15 cellular contexts compared by ENCODE assay signal in the genomic region with DNA sequence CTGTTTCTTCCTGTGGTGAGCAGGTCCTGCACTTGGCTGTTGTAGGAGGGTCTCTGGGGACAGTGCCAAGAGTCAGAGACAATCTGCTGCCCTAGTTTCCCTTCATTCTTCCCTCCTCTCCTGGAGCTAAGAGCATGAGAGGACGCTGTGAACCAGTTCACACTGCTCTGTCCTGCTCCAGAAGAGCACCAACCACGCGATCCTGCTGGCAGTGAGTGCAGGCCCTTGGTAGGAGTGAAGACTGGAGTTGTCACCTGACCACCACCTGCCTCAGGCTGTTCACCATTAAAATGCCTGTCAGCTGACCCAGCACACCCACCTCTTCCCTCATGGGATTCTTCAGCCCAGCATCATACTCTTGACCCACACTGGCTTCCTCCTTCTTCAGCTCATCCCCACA. TPM values are rescaled to one million over a fixed set of nuclear protein-coding genes. Genes with fewer than 3 reads are reported as not detected.
DNase-seq lines count a peak whose midpoint lies in the region; ATAC-seq and TF ChIP-seq lines count a peak whose summit lies in the region.
"Had no signal": no experiment of that assay in that cellular context is flagged by ENCODE, and none has a peak within 500 bp of the region (broad histone marks: within the 10 kb centered on the region; RNA-seq: fewer than 3 reads in every experiment).

No MANE protein-coding gene starts in this region.

- no CpG with 5 or more reads among the region's 3 CpGs for WGBS in neuronal stem cell (ENCODE audit: extremely low coverage in 2 of 2, insufficient read length in 2 of 2, insufficient replicate concordance in 1 of 2), 2 donors
- WGBS in SK-N-SH (ENCODE audit: low lambda C conversion rate), result 69% methylated on average over 3 of the region's 3 CpGs

- peak overlapping the region; percentile 11; the same call in 1 of the 3 replicates for H3K4me3 Mint-ChIP-seq in GM23338

- H3K27ac ChIP-seq in BLaER1 (no peak overlapping the region), GM23338 (ENCODE audit: low read depth) (no peak overlapping the region), neuronal stem cell (replicated peaks; ENCODE audit: low read length) (no peak overlapping the region), SK-N-SH (ENCODE audit: low read depth in 2 of 2, low read length in 1 of 2) (no peak overlapping the region)

- H3K9me3 ChIP-seq in BLaER1 (no peaks in the 10 kb centered on the region), neuronal stem cell (replicated peaks in 1 of 2; ENCODE audit: control insufficient read depth in 2 of 2, insufficient read depth in 1 of 2, low read depth in 1 of 2, low read length in 2 of 2) (peaks cover 0 to 2% of the 10 kb centered on the region in 2 donors), SK-N-SH (no peaks in the 10 kb centered on the region)

- H2BK5ac ChIP-seq in neuronal stem cell (ENCODE audit: low read length), result no peak overlapping the region

- H3K27me3 ChIP-seq in BLaER1 (peaks cover 34% of the 10 kb centered on the region), GM23338 (ENCODE audit: insufficient read depth) (peaks cover 39% of the 10 kb centered on the region), neuronal stem cell (ENCODE audit: control insufficient read depth in 3 of 3, insufficient read depth in 3 of 3, low read depth in 1 of 3, low read length in 3 of 3) (peaks cover 12 to 42% (median 17%) of the 10 kb centered on the region in 3 experiments), SK-N-SH (ENCODE audit: insufficient read depth) (peaks cover 8% of the 10 kb centered on the region; the same call in 1 of the 2 replicates)

- H3K36me3 ChIP-seq in BLaER1 (peaks cover 26% of the 10 kb centered on the region; the same call in 1 of the 2 replicates), GM23338 (ENCODE audit: insufficient read depth) (no peaks in the 10 kb centered on the region), neuronal stem cell (replicated peaks in 1 of 2; ENCODE audit: control insufficient read depth in 2 of 2, insufficient read depth in 2 of 2, low read length in 2 of 2) (peaks cover under 1 to 11% of the 10 kb centered on the region in 2 donors), SK-N-SH (replicated peaks in 1 of 2; ENCODE audit: control insufficient read depth in 1 of 2, insufficient read depth in 2 of 2, low read length in 1 of 2) (no peaks in the 10 kb centered on the region)

- H3K4me2 ChIP-seq in BLaER1 (peak overlapping the region; percentile 17; the same call in 1 of the 2 replicates), GM23338 (no peak overlapping the region), neuronal stem cell (ENCODE audit: insufficient read depth, low read length, poor library complexity, severe bottlenecking) (no peak overlapping the region), SK-N-SH (no peak overlapping the region)

- H3F3A ChIP-seq in GM23338 (replicated peaks; ENCODE audit: low read depth) (no peaks in the 10 kb centered on the region), SK-N-SH (replicated peaks; ENCODE audit: insufficient read depth) (no peaks in the 10 kb centered on the region)

- TF ChIP-seq EP300 in SK-N-SH (IDR thresholded peaks at IDR 0.05; ENCODE audit: borderline replicate concordance in 1 of 2, low read depth in 1 of 2, low read length in 1 of 2), result no peak

- H2BK15ac ChIP-seq in neuronal stem cell (ENCODE audit: low read length), result no peak overlapping the region

- no peak overlapping the region for H3K18ac ChIP-seq in neuronal stem cell (ENCODE audit: low read length)

- H3K36me3 Mint-ChIP-seq in GM23338 (ENCODE audit: low read depth), result peaks cover 3% of the 10 kb centered on the region; the same call in 1 of the 3 replicates
- H3K36me3 Mint-ChIP-seq: CD8-positive, alpha-beta memory T cell had no signal

- CTCF ChIA-PET in SK-N-SH (lab: Yijun Ruan, JAX), result no interaction called here

- peaks cover 3% of the 10 kb centered on the region; the same call in 2 of the 3 replicates for H3K9me3 Mint-ChIP-seq in GM23338
- H3K9me3 Mint-ChIP-seq: CD8-positive, alpha-beta memory T cell had no signal

- DNase-seq in GM23338 (ENCODE audit: low spot score) (no peak), dermis blood vessel endothelial cell (peak; percentile 42), neuronal stem cell (ENCODE audit: low spot score) (no peak), SK-N-SH (no peak), amniotic stem cell (lab: John Stamatoyannopoulos, UW) (no peak)
- DNase-seq in stimulated activated naive CD4-positive, alpha-beta T cell treated with Interleukin-2 at 50 U/mL for 16 hours (lab: John Stamatoyannopoulos, UW), result no peak
- DNase-seq: CD8-positive, alpha-beta memory T cell; EL; H9; Kasumi-1; NCI-H2029; NCI-H510A treated with DMSO at 0.1 percent for 48 hours had no signal

- POLR2A ChIA-PET in SK-N-SH (lab: Yijun Ruan, JAX), result no interaction called here

- H3K27ac Mint-ChIP-seq in GM23338, result no peak overlapping the region
- H3K27ac Mint-ChIP-seq: H9 had no signal

- no peak overlapping the region for H2AK5ac ChIP-seq in neuronal stem cell (ENCODE audit: low read depth, low read length)

- no peak overlapping the region for H4K91ac ChIP-seq in neuronal stem cell (ENCODE audit: low read depth, low read length, poor library complexity)

- no peak overlapping the region for H3K9ac ChIP-seq in BLaER1
- H3K9ac ChIP-seq in neuronal stem cell (ENCODE audit: low read depth, low read length, poor library complexity), result peak overlapping the region; percentile 47
- no peak overlapping the region for H3K9ac ChIP-seq in SK-N-SH

- H2BK120ac ChIP-seq in neuronal stem cell (ENCODE audit: low read depth, low read length), result no peak overlapping the region

- H3K79me2 ChIP-seq in GM23338 (replicated peaks; ENCODE audit: insufficient read depth) (no peaks in the 10 kb centered on the region), SK-N-SH (ENCODE audit: insufficient read depth) (no peaks in the 10 kb centered on the region)

- H3K4me1 ChIP-seq in BLaER1, result peaks cover 39% of the 10 kb centered on the region
- H3K4me1 ChIP-seq in GM23338 (ENCODE audit: insufficient read depth), result peaks cover 4% of the 10 kb centered on the region; the same call in 1 of the 2 replicates
- peaks cover 0 to 3% of the 10 kb centered on the region in 2 donors for H3K4me1 ChIP-seq in neuronal stem cell (ENCODE audit: control insufficient read depth in 2 of 2, insufficient read depth in 1 of 2, low read depth in 1 of 2, low read length in 2 of 2)
- H3K4me1 ChIP-seq in SK-N-SH (ENCODE audit: control insufficient read depth in 1 of 2, insufficient read depth in 2 of 2, low read depth in 1 of 2, low read length in 1 of 2), result peaks cover 0 to 10% of the 10 kb centered on the region in 2 experiments; a peak in 1 of 4 replicates

- H4K8ac ChIP-seq in neuronal stem cell (ENCODE audit: low read depth, low read length), result no peak overlapping the region

- ATAC-seq in GM23338, result no peak
- ATAC-seq: Panc1, Right ventricle myocardium inferior had no signal

- no peak overlapping the region for H2BK12ac ChIP-seq in neuronal stem cell (ENCODE audit: low read length)

- peaks cover 22% of the 10 kb centered on the region for H3K4me1 Mint-ChIP-seq in GM23338

- H2AFZ ChIP-seq in GM23338 (no peak overlapping the region), neuronal stem cell (ENCODE audit: low read length) (no peak overlapping the region), SK-N-SH (ENCODE audit: low read depth) (no peak overlapping the region)

- no peak for TF ChIP-seq RAD21 in SK-N-SH (IDR thresholded peaks at IDR 0.05; ENCODE audit: low read length)

- TF ChIP-seq CTCF in GM23338 (conservative IDR thresholded peaks at IDR 0.05; ENCODE audit: low read depth in 2 of 2), result no peak
- TF ChIP-seq CTCF in SK-N-SH (IDR thresholded peaks at IDR 0.05), result no peak

- H3K79me1 ChIP-seq in neuronal stem cell (ENCODE audit: low read depth, low read length), result peaks cover 2% of the 10 kb centered on the region

- H3K9me2 ChIP-seq in GM23338 (ENCODE audit: insufficient read depth) (0 out of 2 replicates have a peak, but pooled peaks cover 6% of the 10 kb centered on the region), SK-N-SH (no peaks in the 10 kb centered on the region)

- H4K20me1 ChIP-seq in BLaER1 (no peaks in the 10 kb centered on the region), GM23338 (replicated peaks; ENCODE audit: insufficient read depth) (no peaks in the 10 kb centered on the region), SK-N-SH (ENCODE audit: insufficient read depth) (no peaks in the 10 kb centered on the region)

- no peak overlapping the region for H3K4ac ChIP-seq in neuronal stem cell (ENCODE audit: low read length)

- peak overlapping the region; percentile 5 for H3K14ac ChIP-seq in neuronal stem cell (ENCODE audit: low read length)

- H3K4me3 ChIP-seq in BLaER1, result no peak overlapping the region
- H3K4me3 ChIP-seq in GM23338, result no peak overlapping the region
- no peak overlapping the region for H3K4me3 ChIP-seq in neuronal stem cell (ENCODE audit: low read length in 2 of 2)
- no peak overlapping the region for H3K4me3 ChIP-seq in SK-N-SH (ENCODE audit: low read depth in 2 of 2, low read length in 1 of 2)

- H3K27me3 Mint-ChIP-seq in GM23338 (ENCODE audit: insufficient read depth, low read depth, poor library complexity), result peaks cover 29% of the 10 kb centered on the region

- no peak overlapping the region for H3K23ac ChIP-seq in neuronal stem cell (ENCODE audit: low read depth, low read length, poor library complexity)

TF ChIP-seq in GM23338, 12 proteins besides CTCF, POLR2A, EP300 and RAD21 (continues in another document):
- no peak for TF ChIP-seq STAT1 (IDR thresholded peaks at IDR 0.05; ENCODE audit: unreplicated experiment)
- no peak for TF ChIP-seq ZNF331 (CRISPR knock-in tag; IDR thresholded peaks at IDR 0.05; ENCODE audit: low read depth)
- no peak for TF ChIP-seq EZH2 (IDR thresholded peaks at IDR 0.05; ENCODE audit: low read depth, unreplicated experiment)

TF ChIP-seq in SK-N-SH, 30 proteins besides CTCF, POLR2A, EP300 and RAD21 (continues in another document):
- TF ChIP-seq CHD2 (IDR thresholded peaks at IDR 0.05; ENCODE audit: low read length, partially characterized antibody), result no peak

RNA-seq across cellular contexts. Expression of a gene that starts 2.9 kb away (rescaled TPM):
- 0.80 and 1.8 TPM in 2 replicates for total RNA-seq in GM23338 (2014; rRNA removed; shearing (Covaris generic))
- 1.5 TPM in 1 of 2 replicates, not detected in the other for polyA plus RNA-seq in GM23338 (2016; fragmentation: Nextera tagmentation; extraction: Ambion mirVana)
- 34.7 and 41.9 TPM in 2 replicates for total RNA-seq in dermis blood vessel endothelial cell
- polyA plus RNA-seq in neuronal stem cell (2013, experiment 1 of 2), result 0.04 TPM
- 0.03 TPM for polyA plus RNA-seq in neuronal stem cell (2013, experiment 2 of 2)
- 0.12 and 0.16 TPM in 2 replicates for polyA plus RNA-seq in SK-N-SH (2012; rRNA removed)
- polyA plus RNA-seq in SK-N-SH (2012; cell fraction: cytosol; rRNA removed), result 0.05 and 0.08 TPM in 2 replicates
- 0.04 and 0.08 TPM in 2 replicates for polyA plus RNA-seq in SK-N-SH (2012; cell fraction: nucleus; rRNA removed)

RNA-seq across cellular contexts. Expression of a gene that starts 43.3 kb away (rescaled TPM):
- 66.1 and 70.3 TPM in 2 replicates for total RNA-seq in GM23338 (2014; rRNA removed; shearing (Covaris generic))
- polyA plus RNA-seq in GM23338 (2016; fragmentation: Nextera tagmentation; extraction: Ambion mirVana), result 11.5 and 12.6 TPM in 2 replicates
- 131 and 146 TPM in 2 replicates for total RNA-seq in dermis blood vessel endothelial cell
- 23.3 TPM for polyA plus RNA-seq in neuronal stem cell (2013, experiment 1 of 2)
- polyA plus RNA-seq in neuronal stem cell (2013, experiment 2 of 2), result 23.8 TPM
- 34.4 and 42.5 TPM in 2 replicates for polyA plus RNA-seq in SK-N-SH (2012; rRNA removed)
- 51.2 and 56.5 TPM in 2 replicates for polyA plus RNA-seq in SK-N-SH (2012; cell fraction: cytosol; rRNA removed)
- 15.6 and 26.7 TPM in 2 replicates for polyA plus RNA-seq in SK-N-SH (2012; cell fraction: nucleus; rRNA removed)

Comparison
In these comparisons a context has a peak if more than half of its experiments do, and no peak if none do; other contexts are left out.
1. RNA of a gene that starts 2.9 kb away (total RNA-seq): 34.7 to 41.9 TPM in dermis blood vessel endothelial cell; 0.80 to 1.8 TPM in GM23338; every median in the first group is over 10 times any median in the second.